In genomic region chr4:7815562-7815961, GRCh38 we compare ENCODE assay signal across 1 cellular context.
TF ChIP-seq lines count a peak whose summit lies in the region.

No MANE protein-coding gene starts in this region.

TF ChIP-seq in GM23338, 12 proteins besides CTCF, POLR2A, EP300 and RAD21 (continued from another document):
- no peak for TF ChIP-seq ZNF462 (CRISPR knock-in tag; IDR thresholded peaks at IDR 0.05)
- no peak for TF ChIP-seq EZH2phosphoT487 (IDR thresholded peaks at IDR 0.05; ENCODE audit: unreplicated experiment)
- TF ChIP-seq ZNF114 (CRISPR knock-in tag; IDR thresholded peaks at IDR 0.05), result no peak
- TF ChIP-seq JUNB (IDR thresholded peaks at IDR 0.05; ENCODE audit: unreplicated experiment), result no peak
